23 cellular contexts compared by ENCODE assay signal in genomic region chr7:6251653-6252052, GRCh38. TPM values are rescaled to one million over a fixed set of nuclear protein-coding genes. Genes with fewer than 3 reads are reported as not detected.
DNase-seq lines count a peak whose midpoint lies in the region; ATAC-seq, FAIRE-seq and TF ChIP-seq lines count a peak whose summit lies in the region.
"Had no signal": no experiment of that assay in that cellular context is flagged by ENCODE, and none has a peak within 500 bp of the region (broad histone marks: within the 10 kb centered on the region; RNA-seq: fewer than 3 reads in every experiment).

No MANE protein-coding gene starts in this region.

- no peaks in the 10 kb centered on the region for H3K27me3 Mint-ChIP-seq in astrocyte (ENCODE audit: low read depth, unreplicated experiment)

- DNase-seq in heart right ventricle (no peak), Right ventricle myocardium superior (no peak), astrocyte (ENCODE audit: low read depth) (peak; percentile 56), iris pigment epithelial cell (ENCODE audit: low read depth) (peak; percentile 57), HAP-1 (ENCODE audit: low spot score in 2 of 2) (no peak), midbrain (lab: John Stamatoyannopoulos, UW) (no peak)
- no peak for DNase-seq in activated CD4-positive, alpha-beta T cell treated with anti-CD3 and anti-CD28 coated beads, Interleukin-2, amount 50 U/mL, for 4 hours
- no peak for DNase-seq in activated T-cell treated with anti-CD3 and anti-CD28 coated beads, Interleukin-2, amount 50 U/mL, for 1 hour
- DNase-seq: activated CD8-positive, alpha-beta memory T cell treated with anti-CD3 and anti-CD28 coated beads, Interleukin-2, amount 10 ng/mL, durations not matched to agents 7 days and 5 days; activated gamma-delta T cell; CD8-positive, alpha-beta memory T cell; GOT3; KG1; NCI-H1417 treated with DMSO at 0.1 percent for 48 hours; NCI-H2227 treated with DMSO at 0.1 percent for 48 hours; pancreas; spleen; T-helper 2 cell had no signal

- H3K79me2 ChIP-seq in astrocyte (ENCODE audit: insufficient read depth, low read length) = peaks cover 80% of the 10 kb centered on the region

- H3K9me3 ChIP-seq in heart right ventricle (no peaks in the 10 kb centered on the region), astrocyte (ENCODE audit: insufficient read depth, low read depth, low read length) (no peaks in the 10 kb centered on the region), HAP-1 (no peaks in the 10 kb centered on the region)
- H3K9me3 ChIP-seq: pancreas, spleen, tibial nerve had no signal

- peaks cover 12 to 100% (median 87%) of the 10 kb centered on the region in 9 donors for H3K4me1 ChIP-seq in heart right ventricle
- H3K4me1 ChIP-seq in astrocyte (ENCODE audit: insufficient read depth, low read length) = peaks cover 67% of the 10 kb centered on the region
- H3K4me1 ChIP-seq in HAP-1 = peaks cover 9% of the 10 kb centered on the region

- H3K4me2 ChIP-seq in astrocyte (ENCODE audit: low read length) = peak overlapping the region; percentile 72

- no peak for FAIRE-seq in astrocyte (lab: Jason Lieb, UNC)
- FAIRE-seq: pancreas had no signal

- H3K36me3 ChIP-seq in heart right ventricle (no peaks in the 10 kb centered on the region), astrocyte (ENCODE audit: insufficient read depth, low read length) (no peaks in the 10 kb centered on the region), HAP-1 (replicated peaks) (no peaks in the 10 kb centered on the region)
- H3K36me3 ChIP-seq: pancreas, spleen, tibial nerve had no signal

- intact Hi-C loops in heart right ventricle (cut with DNase I) = no loop called here
- intact Hi-C loops in Right ventricle myocardium superior (cut with DNase I) = no loop called here

- H3K27me3 ChIP-seq in heart right ventricle (no peaks in the 10 kb centered on the region), astrocyte (ENCODE audit: insufficient read depth, low read length) (no peaks in the 10 kb centered on the region), HAP-1 (ENCODE audit: low read depth) (no peaks in the 10 kb centered on the region)
- H3K27me3 ChIP-seq: pancreas, spleen, tibial nerve had no signal

- in situ Hi-C loops in HAP-1 (cut with MboI; ENCODE audit: low sequenced_read_pairs) = no loop called here

- H3K4me3 Mint-ChIP-seq in astrocyte (ENCODE audit: unreplicated experiment) = no peak overlapping the region
- H3K4me3 Mint-ChIP-seq: activated CD8-positive, alpha-beta memory T cell treated with anti-CD3 and anti-CD28 coated beads, Interleukin-2, amount 10 ng/mL, durations not matched to agents 7 days and 5 days; CD8-positive, alpha-beta memory T cell; dendritic cell treated with granulocyte-macrophage colony-stimulating factor and Interleukin-4, amounts not matched to agents 40 ng/mL and 50 ng/mL, for 4 days; stimulated activated memory B cell treated with anti-CD40 and anti-IgM and Interleukin-4, amounts not matched to agents 10 μg/mL and 1 μg/mL and 100 μg/mL, for 72 hours had no signal

- H3K9me3 Mint-ChIP-seq in astrocyte (ENCODE audit: unreplicated experiment) = no peaks in the 10 kb centered on the region
- H3K9me3 Mint-ChIP-seq: CD8-positive, alpha-beta memory T cell; dendritic cell treated with granulocyte-macrophage colony-stimulating factor and Interleukin-4, amounts not matched to agents 40 ng/mL and 50 ng/mL, for 4 days; stimulated activated memory B cell treated with anti-CD40 and anti-IgM and Interleukin-4, amounts not matched to agents 10 μg/mL and 1 μg/mL and 100 μg/mL, for 72 hours had no signal

- 37 to 39% methylated on average over 4 of the region's 4 CpGs for WGBS in heart right ventricle, 2 donors

- peaks cover 6% of the 10 kb centered on the region for H3K36me3 Mint-ChIP-seq in astrocyte (ENCODE audit: low read depth, unreplicated experiment)
- H3K36me3 Mint-ChIP-seq: activated CD8-positive, alpha-beta memory T cell treated with anti-CD3 and anti-CD28 coated beads, Interleukin-2, amount 10 ng/mL, durations not matched to agents 7 days and 5 days; CD8-positive, alpha-beta memory T cell; stimulated activated memory B cell treated with anti-CD40 and anti-IgM and Interleukin-4, amounts not matched to agents 10 μg/mL and 1 μg/mL and 100 μg/mL, for 72 hours had no signal

- H2AFZ ChIP-seq in astrocyte (ENCODE audit: low read depth, low read length) = no peak overlapping the region

- TF ChIP-seq CTCF in heart right ventricle (IDR thresholded peaks at IDR 0.05) = no peak
- no peak for TF ChIP-seq CTCF in astrocyte (IDR thresholded peaks at IDR 0.05; ENCODE audit: insufficient read depth, low read depth, low read length)

- H3K27ac Mint-ChIP-seq in astrocyte (ENCODE audit: unreplicated experiment) = peak overlapping the region; percentile 1
- H3K27ac Mint-ChIP-seq: activated CD8-positive, alpha-beta memory T cell treated with anti-CD3 and anti-CD28 coated beads, Interleukin-2, amount 10 ng/mL, durations not matched to agents 7 days and 5 days; dendritic cell treated with granulocyte-macrophage colony-stimulating factor and Interleukin-4, amounts not matched to agents 40 ng/mL and 50 ng/mL, for 4 days; stimulated activated memory B cell treated with anti-CD40 and anti-IgM and Interleukin-4, amounts not matched to agents 10 μg/mL and 1 μg/mL and 100 μg/mL, for 72 hours had no signal

- peaks cover 54% of the 10 kb centered on the region for H3K4me1 Mint-ChIP-seq in astrocyte (ENCODE audit: low read depth, unreplicated experiment)

- H3K9ac ChIP-seq in astrocyte (ENCODE audit: low read length) = peak overlapping the region; percentile 73

- peak overlapping the region in 8 of 10 donors; percentile 7 to 79 (median 36) for H3K27ac ChIP-seq in heart right ventricle
- H3K27ac ChIP-seq in astrocyte (ENCODE audit: low read depth, low read length) = peak overlapping the region; percentile 88
- H3K27ac ChIP-seq: pancreas, RWPE1, spleen had no signal

- H4K20me1 ChIP-seq in astrocyte (ENCODE audit: insufficient read depth, low read length) = no peaks in the 10 kb centered on the region

- no peak overlapping the region for H3K4me3 ChIP-seq in heart right ventricle
- H3K4me3 ChIP-seq in astrocyte (ENCODE audit: insufficient read depth, low read depth, low read length) = peak overlapping the region; percentile 2
- H3K4me3 ChIP-seq in HAP-1 = no peak overlapping the region
- H3K4me3 ChIP-seq: pancreas, spleen, tibial nerve had no signal

- ATAC-seq in heart right ventricle (no peak), Right ventricle myocardium superior (ENCODE audit: poor library complexity) (no peak)
- ATAC-seq: activated CD4-positive, CD25-positive, alpha-beta regulatory T cell treated with anti-CD3 and anti-CD28 coated beads, Interleukin-2, amount 50 U/mL, for 24 hours; activated CD8-positive, alpha-beta memory T cell treated with anti-CD3 and anti-CD28 coated beads, Interleukin-2, amount 10 ng/mL, durations not matched to agents 7 days and 5 days; pancreas; stimulated activated memory B cell treated with anti-CD40 and anti-IgM and Interleukin-4, amounts not matched to agents 10 μg/mL and 1 μg/mL and 100 μg/mL, for 72 hours had no signal

RNA-seq across cellular contexts. Expression of gene CYTH3, which starts 20.8 kb away (rescaled TPM):
- total RNA-seq in heart right ventricle = 10 to 100 TPM; 16.2 to 27.9 (median 23.2) TPM
- polyA plus RNA-seq in heart right ventricle = 10 to 100 TPM; 15.9 to 17.0 TPM
- 25.6 TPM for total RNA-seq in Right ventricle myocardium superior
- 25.5 and 29.3 TPM in 2 replicates for total RNA-seq in astrocyte

Comparison
In these comparisons a context has a peak if more than half of its experiments do, and no peak if none do; other contexts are left out.
1. DNase-seq: peak in astrocyte (single experiment) and iris pigment epithelial cell (single experiment); none in heart right ventricle (0 of 2), Right ventricle myocardium superior (single experiment), activated CD4-positive, alpha-beta T cell treated with anti-CD3 and anti-CD28 coated beads, Interleukin-2, amount 50 U/mL, for 4 hours (0 of 2), HAP-1 (0 of 2), midbrain (single experiment) and activated T-cell treated with anti-CD3 and anti-CD28 coated beads, Interleukin-2, amount 50 U/mL, for 1 hour (single experiment).